In genomic region chr1:40096977-40097782, GRCh38 we compare ENCODE assay signal across 8 cellular contexts. TPM values are rescaled to one million over a fixed set of nuclear protein-coding genes. Genes with fewer than 3 reads are reported as not detected.
DNase-seq lines count a peak whose midpoint lies in the region; ATAC-seq and TF ChIP-seq lines count a peak whose summit lies in the region.

Gene PPT1 (minus strand): TSS chr1:40097252. CDS start chr1:40097238, 14 bp downstream.

- CTCF ChIA-PET in AG04450 (lab: Charles Lee) = interaction anchor here (1.0 to 1.7 kb wide), 4 partner anchors 14 to 241 kb away, joined by 3 to 4 read pairs (median 4); no protein-coding TSS in a partner anchor

- DNase-seq in AG04450 (ENCODE audit: low read depth, low spot score) (no peak), NCI-H748 treated with DMSO at 0.1 percent for 48 hours (lab: John Stamatoyannopoulos, UW) (peak; percentile 99), lung microvascular endothelial cell (ENCODE audit: low read depth in 2 of 2) (peak; percentile 69 to 76)
- peak; percentile 31 to 62 for DNase-seq in activated CD8-positive, alpha-beta memory T cell treated with anti-CD3 and anti-CD28 coated beads for 1 hour (ENCODE audit: extremely low read depth in 1 of 2, low read depth in 1 of 2)
- DNase-seq in effector CD4-positive, alpha-beta T cell = peak; percentile 72
- peak; percentile 40 to 66 (median 55) for DNase-seq in stimulated activated CD4-positive, alpha-beta T cell treated with anti-CD3 and anti-CD28 coated beads, TNF-alpha, amount 100 ng/mL, for 4 hours (ENCODE audit: low read depth in 3 of 3)

- no peaks in the 10 kb centered on the region for H3K9me3 ChIP-seq in AG04450 (ENCODE audit: control insufficient read depth, insufficient read depth, low read length)

- peak within 1 kb of the TSS; percentile 85 for H3K4me3 ChIP-seq in AG04450 (ENCODE audit: low read depth, low read length)

- no peaks in the 10 kb centered on the region for H3K27me3 ChIP-seq in AG04450 (ENCODE audit: control insufficient read depth, insufficient read depth, low read length)

- TF ChIP-seq CTCF in AG04450 (IDR thresholded peaks at IDR 0.05; ENCODE audit: low read depth, low read length) = peak; percentile 28; the same call in 1 of the 2 replicates

- POLR2A ChIA-PET in AG04450 (lab: Yijun Ruan, JAX) = no interaction called here

- ATAC-seq in GM18909 (IDR thresholded peaks at IDR 0.05; ENCODE audit: poor library complexity, unreplicated experiment) = peak; percentile 91
- peak; percentile 81 for ATAC-seq in HG03442 (IDR thresholded peaks at IDR 0.05; ENCODE audit: unreplicated experiment)

- peak within 1 kb of the TSS; percentile 59 for H3K27ac ChIP-seq in AG04450 (ENCODE audit: low read depth, low read length)

RNA-seq across cellular contexts. Expression of gene PPT1, which starts in this region (rescaled TPM):
- polyA plus RNA-seq in AG04450 (2011; rRNA removed) = 44.2 and 45.1 TPM in 2 replicates
- 23.4 and 36.8 TPM in 2 replicates for polyA minus RNA-seq in AG04450 (2011; rRNA and poly(A)+ RNA removed)
- 34.7 and 45.1 TPM in 2 replicates for total RNA-seq in lung microvascular endothelial cell
